Comparison of ENCODE assay signal across 8 cellular contexts in genomic region chr1:14778882-14779594, GRCh38.
DNase-seq lines count a peak whose midpoint lies in the region; ATAC-seq and TF ChIP-seq lines count a peak whose summit lies in the region.

No MANE protein-coding gene starts in this region.

- no peaks in the 10 kb centered on the region for H4K20me1 ChIP-seq in Loucy (ENCODE audit: insufficient read depth, low read length, poor library complexity, severe bottlenecking)

- H3K27me3 ChIP-seq in Loucy (ENCODE audit: insufficient read depth, low read length, poor library complexity, severe bottlenecking), result no peaks in the 10 kb centered on the region

- peaks cover 2% of the 10 kb centered on the region for H3K4me1 Mint-ChIP-seq in activated T-cell treated with anti-CD3 and anti-CD28 coated beads, Interleukin-2, amount 50 U/mL, for 24 hours (ENCODE audit: low read depth)

- peak overlapping the region; percentile 56 for H3K4me2 ChIP-seq in Loucy (ENCODE audit: low read depth, low read length, poor library complexity, severe bottlenecking)

- H3K27ac Mint-ChIP-seq in activated T-cell treated with anti-CD3 and anti-CD28 coated beads, Interleukin-2, amount 50 U/mL, for 24 hours, result no peak overlapping the region

- no peaks in the 10 kb centered on the region for H3K36me3 ChIP-seq in Loucy (ENCODE audit: insufficient read depth, low read length)

- DNase-seq in NCI-H2227 (lab: John Stamatoyannopoulos, UW; ENCODE audit: unreplicated experiment) (peak; percentile 18), NCI-H2227 treated with DMSO at 0.1 percent for 48 hours (lab: John Stamatoyannopoulos, UW) (no peak), iPS-NIHi11 (ENCODE audit: low spot score) (peak; percentile 82), GOT3 (lab: John Stamatoyannopoulos, UW) (no peak)
- DNase-seq in activated T-cell treated with anti-CD3 and anti-CD28 coated beads, Interleukin-2, amount 50 U/mL, for 24 hours, result peak; percentile 47
- DNase-seq in stimulated activated CD4-positive, alpha-beta T cell treated with anti-CD3 and anti-CD28 coated beads, TNF-alpha, amount 100 ng/mL, for 48 hours (ENCODE audit: low read depth in 3 of 3), result peak; percentile 2 to 11 (median 4)

- H3K9me2 ChIP-seq in Loucy (replicated peaks; ENCODE audit: low read depth, low read length), result no peaks in the 10 kb centered on the region

- TF ChIP-seq CTCF in Loucy (conservative IDR thresholded peaks at IDR 0.05; ENCODE audit: low read length), result peak; percentile 78

- 0 out of 2 replicates have a peak overlapping the region, but pooled peaks have one; percentile 74 for H2AFZ ChIP-seq in Loucy (ENCODE audit: low read length)

- H3K4me1 ChIP-seq in Loucy (ENCODE audit: insufficient read depth, low read length, poor library complexity, severe bottlenecking), result peaks cover 26% of the 10 kb centered on the region

- no peaks in the 10 kb centered on the region for H3K9me3 ChIP-seq in Loucy (ENCODE audit: insufficient read depth, low read depth, low read length)

- no peaks in the 10 kb centered on the region for H3F3A ChIP-seq in Loucy (ENCODE audit: low read depth)

- no peak overlapping the region for H3K4me3 ChIP-seq in Loucy (ENCODE audit: low read length, poor library complexity, severe bottlenecking)

- peak overlapping the region; percentile 27 for H3K9ac ChIP-seq in Loucy (ENCODE audit: low read depth, low read length, poor library complexity, severe bottlenecking)

- no peaks in the 10 kb centered on the region for H3K79me2 ChIP-seq in Loucy (ENCODE audit: insufficient read depth, low read length)

- H3K4me3 Mint-ChIP-seq in activated T-cell treated with anti-CD3 and anti-CD28 coated beads, Interleukin-2, amount 50 U/mL, for 24 hours, result no peak overlapping the region

- H3K27me3 Mint-ChIP-seq in activated T-cell treated with anti-CD3 and anti-CD28 coated beads, Interleukin-2, amount 50 U/mL, for 24 hours, result peaks cover 9% of the 10 kb centered on the region

- no peak for ATAC-seq in GM18907 (IDR thresholded peaks at IDR 0.05; ENCODE audit: unreplicated experiment)

- no peaks in the 10 kb centered on the region for H3K9me3 Mint-ChIP-seq in activated T-cell treated with anti-CD3 and anti-CD28 coated beads, Interleukin-2, amount 50 U/mL, for 24 hours

- H3K36me3 Mint-ChIP-seq in activated T-cell treated with anti-CD3 and anti-CD28 coated beads, Interleukin-2, amount 50 U/mL, for 24 hours (ENCODE audit: low read depth), result no peaks in the 10 kb centered on the region

Comparison
In these comparisons a context has a peak if more than half of its experiments do, and no peak if none do; other contexts are left out.
1. DNase-seq: peak in NCI-H2227 (single experiment), activated T-cell treated with anti-CD3 and anti-CD28 coated beads, Interleukin-2, amount 50 U/mL, for 24 hours (single experiment), iPS-NIHi11 (single experiment) and stimulated activated CD4-positive, alpha-beta T cell treated with anti-CD3 and anti-CD28 coated beads, TNF-alpha, amount 100 ng/mL, for 48 hours (3 of 3); none in NCI-H2227 treated with DMSO at 0.1 percent for 48 hours (single experiment) and GOT3 (single experiment).